Comparison of ENCODE assay signal across 37 cellular contexts in genomic region chr3:117597865-117598264, GRCh38.
"Had no signal": no experiment of that assay in that cellular context is flagged by ENCODE, and none has a peak within 500 bp of the region (broad histone marks: within the 10 kb centered on the region; RNA-seq: fewer than 3 reads in every experiment).

No MANE protein-coding gene starts in this region.

- H3K36me3 ChIP-seq: ascending aorta, cardiac muscle cell, colonic mucosa had no signal

- ATAC-seq: activated CD8-positive, alpha-beta memory T cell treated with anti-CD3 and anti-CD28 coated beads, Interleukin-2, amount 10 ng/mL, durations not matched to agents 7 days and 5 days; activated CD8-positive, alpha-beta T cell treated with anti-CD3 and anti-CD28 coated beads, Interleukin-2, amount 10 ng/mL, durations not matched to agents 7 days and 5 days; activated naive CD8-positive, alpha-beta T cell treated with anti-CD3 and anti-CD28 coated beads, Interleukin-2, amount 50 U/mL, for 24 hours had no signal

- FAIRE-seq: bronchial epithelial cell, TTC549 had no signal

- H3K9me3 ChIP-seq: ascending aorta, colonic mucosa had no signal

- H3K36me3 Mint-ChIP-seq: activated CD4-positive, alpha-beta memory T cell treated with anti-CD3 and anti-CD28 coated beads for 36 hours; activated CD8-positive, alpha-beta memory T cell treated with anti-CD3 and anti-CD28 coated beads, Interleukin-2, amount 10 ng/mL, durations not matched to agents 7 days and 5 days; activated naive CD4-positive, alpha-beta T cell treated with anti-CD3 and anti-CD28 coated beads, Interleukin-2, amount 10 ng/mL, durations not matched to agents 7 days and 5 days; activated naive CD4-positive, alpha-beta T cell treated with anti-CD3 and anti-CD28 coated beads, Interleukin-2, amount 50 U/mL, for 24 hours; activated naive CD8-positive, alpha-beta T cell; activated naive CD8-positive, alpha-beta T cell treated with anti-CD3 and anti-CD28 coated beads, Interleukin-2, amount 10 ng/mL, durations not matched to agents 7 days and 5 days; brain had no signal

- H3K27ac ChIP-seq: ascending aorta, cardiac muscle cell, colonic mucosa, VCaP had no signal

- H3K4me3 Mint-ChIP-seq: activated B cell treated with CpG ODN at 0.5 μM for 24 hours; activated CD4-positive, alpha-beta memory T cell treated with anti-CD3 and anti-CD28 coated beads for 36 hours; activated CD4-positive, alpha-beta T cell treated with anti-CD3 and anti-CD28 coated beads, Interleukin-2, amount 10 ng/mL, durations not matched to agents 24 days and 14 days; activated CD8-positive, alpha-beta memory T cell treated with anti-CD3 and anti-CD28 coated beads, Interleukin-2, amount 10 ng/mL, durations not matched to agents 7 days and 5 days; activated CD8-positive, alpha-beta T cell treated with anti-CD3 and anti-CD28 coated beads, Interleukin-2, amount 10 ng/mL, durations not matched to agents 7 days and 5 days; activated naive CD4-positive, alpha-beta T cell treated with anti-CD3 and anti-CD28 coated beads, Interleukin-2, amount 10 ng/mL, durations not matched to agents 7 days and 5 days; activated naive CD4-positive, alpha-beta T cell treated with anti-CD3 and anti-CD28 coated beads, Interleukin-2, amount 50 U/mL, for 24 hours; activated naive CD8-positive, alpha-beta T cell; activated naive CD8-positive, alpha-beta T cell treated with anti-CD3 and anti-CD28 coated beads, Interleukin-2, amount 10 ng/mL, durations not matched to agents 7 days and 5 days; activated naive CD8-positive, alpha-beta T cell treated with anti-CD3 and anti-CD28 coated beads, Interleukin-2, amount 50 U/mL, for 24 hours; activated T-cell treated with anti-CD3 and anti-CD28 coated beads, Interleukin-2, amount 50 U/mL, for 24 hours; brain; central memory CD8-positive, alpha-beta T cell; T-helper 2 cell treated with Interferon-gamma antibody and Interleukin-4, amounts not matched to agents 5 μg/mL and 100 μg/mL, for 36 hours had no signal

- H3K4me3 ChIP-seq: ascending aorta, cardiac muscle cell, colonic mucosa had no signal

- H3K4me1 Mint-ChIP-seq: activated B cell treated with CpG ODN at 0.5 μM for 24 hours; activated CD4-positive, alpha-beta T cell treated with anti-CD3 and anti-CD28 coated beads, Interleukin-2, amount 10 ng/mL, durations not matched to agents 24 days and 14 days; activated CD8-positive, alpha-beta memory T cell treated with anti-CD3 and anti-CD28 coated beads, Interleukin-2, amount 10 ng/mL, durations not matched to agents 7 days and 5 days; activated naive CD4-positive, alpha-beta T cell treated with anti-CD3 and anti-CD28 coated beads, Interleukin-2, amount 10 ng/mL, durations not matched to agents 7 days and 5 days; activated naive CD4-positive, alpha-beta T cell treated with anti-CD3 and anti-CD28 coated beads, Interleukin-2, amount 50 U/mL, for 24 hours; activated naive CD8-positive, alpha-beta T cell treated with anti-CD3 and anti-CD28 coated beads, Interleukin-2, amount 10 ng/mL, durations not matched to agents 7 days and 5 days; activated naive CD8-positive, alpha-beta T cell treated with anti-CD3 and anti-CD28 coated beads, Interleukin-2, amount 50 U/mL, for 24 hours; central memory CD8-positive, alpha-beta T cell had no signal

- H3K27me3 ChIP-seq: ascending aorta, cardiac muscle cell, colonic mucosa had no signal

- DNase-seq: activated B cell treated with CpG ODN at 0.5 μM for 24 hours; activated CD4-positive, alpha-beta memory T cell treated with anti-CD3 and anti-CD28 coated beads for 36 hours; activated CD4-positive, alpha-beta T cell treated with anti-CD3 and anti-CD28 coated beads for 4 hours; activated CD4-positive, alpha-beta T cell treated with anti-CD3 and anti-CD28 coated beads, Interleukin-2, amount 10 ng/mL, durations not matched to agents 24 days and 14 days; activated CD4-positive, alpha-beta T cell treated with anti-CD3 and anti-CD28 coated beads, Interleukin-2, amount 50 U/mL, for 1 hour; activated CD4-positive, alpha-beta T cell treated with anti-CD3 and anti-CD28 coated beads, Interleukin-2, amount 50 U/mL, for 4 hours; activated CD4-positive, CD25-positive, alpha-beta regulatory T cell treated with anti-CD3 and anti-CD28 coated beads, Interleukin-2, amount 50 U/mL, for 72 hours; activated CD8-positive, alpha-beta memory T cell treated with anti-CD3 and anti-CD28 coated beads for 24 hours; activated CD8-positive, alpha-beta memory T cell treated with anti-CD3 and anti-CD28 coated beads, Interleukin-2, amount 10 ng/mL, durations not matched to agents 7 days and 5 days; activated CD8-positive, alpha-beta memory T cell treated with anti-CD3 and anti-CD28 coated beads, Interleukin-2, amount 50 U/mL, for 48 hours; activated CD8-positive, alpha-beta T cell treated with anti-CD3 and anti-CD28 coated beads, Interleukin-2, amount 10 ng/mL, durations not matched to agents 7 days and 5 days; activated effector memory CD4-positive, alpha-beta T cell treated with Interleukin-2 at 50 U/mL for 16 hours; activated gamma-delta T cell; activated naive CD4-positive, alpha-beta T cell treated with anti-CD3 and anti-CD28 coated beads, Interleukin-2, amount 10 ng/mL, durations not matched to agents 7 days and 5 days; activated naive CD4-positive, alpha-beta T cell treated with Interleukin-2 at 50 U/mL for 16 hours; activated naive CD8-positive, alpha-beta T cell treated with anti-CD3 and anti-CD28 coated beads, Interleukin-2, amount 10 ng/mL, durations not matched to agents 7 days and 5 days; activated naive CD8-positive, alpha-beta T cell treated with anti-CD3 and anti-CD28 coated beads, Interleukin-2, amount 50 U/mL, for 24 hours; activated T-cell treated with anti-CD3 and anti-CD28 coated beads, Interleukin-2, amount 50 U/mL, for 24 hours; activated T-cell treated with anti-CD3 and anti-CD28 coated beads, Interleukin-2, amount 50 U/mL, for 48 hours; amygdala; anterior cingulate cortex; caudate nucleus; cerebellar nuclear complex; colonic mucosa; T-helper 2 cell; T-helper 9 cell had no signal

- H3K27me3 Mint-ChIP-seq: activated B cell treated with CpG ODN at 0.5 μM for 24 hours; activated CD4-positive, alpha-beta memory T cell treated with anti-CD3 and anti-CD28 coated beads for 36 hours; activated CD4-positive, alpha-beta T cell treated with anti-CD3 and anti-CD28 coated beads, Interleukin-2, amount 10 ng/mL, durations not matched to agents 24 days and 14 days; activated CD8-positive, alpha-beta memory T cell treated with anti-CD3 and anti-CD28 coated beads, Interleukin-2, amount 10 ng/mL, durations not matched to agents 7 days and 5 days; activated naive CD4-positive, alpha-beta T cell treated with anti-CD3 and anti-CD28 coated beads, Interleukin-2, amount 10 ng/mL, durations not matched to agents 7 days and 5 days; activated naive CD4-positive, alpha-beta T cell treated with anti-CD3 and anti-CD28 coated beads, Interleukin-2, amount 50 U/mL, for 24 hours; activated naive CD8-positive, alpha-beta T cell treated with anti-CD3 and anti-CD28 coated beads, Interleukin-2, amount 50 U/mL, for 24 hours; activated T-cell treated with anti-CD3 and anti-CD28 coated beads, Interleukin-2, amount 50 U/mL, for 24 hours; brain; central memory CD8-positive, alpha-beta T cell had no signal

- H3K4me1 ChIP-seq: ascending aorta, colonic mucosa had no signal

- H3K9me3 Mint-ChIP-seq: activated B cell treated with CpG ODN at 0.5 μM for 24 hours; activated CD4-positive, alpha-beta T cell treated with anti-CD3 and anti-CD28 coated beads, Interleukin-2, amount 10 ng/mL, durations not matched to agents 24 days and 14 days; activated naive CD4-positive, alpha-beta T cell treated with anti-CD3 and anti-CD28 coated beads, Interleukin-2, amount 10 ng/mL, durations not matched to agents 7 days and 5 days; activated naive CD4-positive, alpha-beta T cell treated with anti-CD3 and anti-CD28 coated beads, Interleukin-2, amount 50 U/mL, for 24 hours; activated naive CD8-positive, alpha-beta T cell treated with anti-CD3 and anti-CD28 coated beads, Interleukin-2, amount 10 ng/mL, durations not matched to agents 7 days and 5 days; activated naive CD8-positive, alpha-beta T cell treated with anti-CD3 and anti-CD28 coated beads, Interleukin-2, amount 50 U/mL, for 24 hours had no signal

- H3K27ac Mint-ChIP-seq: activated B cell treated with CpG ODN at 0.5 μM for 24 hours; activated CD4-positive, alpha-beta memory T cell treated with anti-CD3 and anti-CD28 coated beads for 36 hours; activated CD4-positive, alpha-beta T cell treated with anti-CD3 and anti-CD28 coated beads, Interleukin-2, amount 10 ng/mL, durations not matched to agents 24 days and 14 days; activated CD8-positive, alpha-beta memory T cell treated with anti-CD3 and anti-CD28 coated beads, Interleukin-2, amount 10 ng/mL, durations not matched to agents 7 days and 5 days; activated CD8-positive, alpha-beta T cell treated with anti-CD3 and anti-CD28 coated beads, Interleukin-2, amount 10 ng/mL, durations not matched to agents 7 days and 5 days; activated naive CD4-positive, alpha-beta T cell treated with anti-CD3 and anti-CD28 coated beads, Interleukin-2, amount 10 ng/mL, durations not matched to agents 7 days and 5 days; activated naive CD4-positive, alpha-beta T cell treated with anti-CD3 and anti-CD28 coated beads, Interleukin-2, amount 50 U/mL, for 24 hours; activated naive CD8-positive, alpha-beta T cell; activated naive CD8-positive, alpha-beta T cell treated with anti-CD3 and anti-CD28 coated beads, Interleukin-2, amount 10 ng/mL, durations not matched to agents 7 days and 5 days; activated naive CD8-positive, alpha-beta T cell treated with anti-CD3 and anti-CD28 coated beads, Interleukin-2, amount 50 U/mL, for 24 hours; activated T-cell treated with anti-CD3 and anti-CD28 coated beads, Interleukin-2, amount 50 U/mL, for 24 hours; activated T-helper 2 cell treated with anti-CD3 and anti-CD28 coated beads, Interferon-gamma antibody, Interleukin-2, Interleukin-4, amounts not matched to agents 10 μg/mL and 5 μg/mL and 100 μg/mL, durations not matched to agents 14 hours and 24 hours and 36 hours; T-helper 2 cell treated with Interferon-gamma antibody and Interleukin-4, amounts not matched to agents 5 μg/mL and 100 μg/mL, for 36 hours had no signal
